Comparison of ENCODE assay signal across 2 cellular contexts in the genomic region with DNA sequence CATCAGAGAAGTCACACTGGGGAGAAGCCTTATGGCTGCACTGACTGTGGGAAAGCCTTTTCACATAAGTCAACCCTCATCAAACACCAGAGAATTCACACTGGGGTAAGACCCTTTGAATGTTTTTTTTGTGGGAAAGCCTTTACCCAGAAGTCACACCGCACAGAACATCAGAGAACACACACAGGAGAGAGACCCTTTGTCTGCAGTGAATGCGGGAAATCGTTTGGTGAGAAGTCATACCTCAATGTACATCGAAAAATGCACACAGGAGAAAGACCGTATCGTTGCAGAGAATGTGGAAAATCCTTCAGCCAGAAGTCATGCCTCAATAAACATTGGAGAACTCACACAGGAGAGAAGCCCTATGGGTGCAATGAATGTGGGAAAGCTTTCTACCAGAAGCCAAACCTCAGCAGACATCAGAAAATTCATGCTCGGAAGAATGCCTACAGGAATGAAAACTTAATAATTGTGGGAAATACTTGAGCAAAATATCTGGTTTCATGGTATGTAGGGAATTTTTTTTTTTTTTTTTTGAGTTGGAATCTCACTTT.
TF ChIP-seq lines count a peak whose summit lies in the region.

No MANE protein-coding gene starts in this region.

TF ChIP-seq in A549, 52 proteins besides CTCF, POLR2A, EP300 and RAD21 (continued from another document):
- TF ChIP-seq, protein P1, sequence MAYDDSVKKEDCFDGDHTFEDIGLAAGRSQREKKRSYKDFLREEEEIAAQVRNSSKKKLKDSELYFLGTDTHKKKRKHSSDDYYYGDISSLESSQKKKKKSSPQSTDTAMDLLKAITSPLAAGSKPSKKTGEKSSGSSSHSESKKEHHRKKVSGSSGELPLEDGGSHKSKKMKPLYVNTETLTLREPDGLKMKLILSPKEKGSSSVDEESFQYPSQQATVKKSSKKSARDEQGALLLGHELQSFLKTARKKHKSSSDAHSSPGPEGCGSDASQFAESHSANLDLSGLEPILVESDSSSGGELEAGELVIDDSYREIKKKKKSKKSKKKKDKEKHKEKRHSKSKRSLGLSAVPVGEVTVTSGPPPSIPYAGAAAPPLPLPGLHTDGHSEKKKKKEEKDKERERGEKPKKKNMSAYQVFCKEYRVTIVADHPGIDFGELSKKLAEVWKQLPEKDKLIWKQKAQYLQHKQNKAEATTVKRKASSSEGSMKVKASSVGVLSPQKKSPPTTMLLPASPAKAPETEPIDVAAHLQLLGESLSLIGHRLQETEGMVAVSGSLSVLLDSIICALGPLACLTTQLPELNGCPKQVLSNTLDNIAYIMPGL (CRISPR knock-in tag; IDR thresholded peaks at IDR 0.05; ENCODE audit: borderline replicate concordance), result no peak
- TF ChIP-seq, protein P2, sequence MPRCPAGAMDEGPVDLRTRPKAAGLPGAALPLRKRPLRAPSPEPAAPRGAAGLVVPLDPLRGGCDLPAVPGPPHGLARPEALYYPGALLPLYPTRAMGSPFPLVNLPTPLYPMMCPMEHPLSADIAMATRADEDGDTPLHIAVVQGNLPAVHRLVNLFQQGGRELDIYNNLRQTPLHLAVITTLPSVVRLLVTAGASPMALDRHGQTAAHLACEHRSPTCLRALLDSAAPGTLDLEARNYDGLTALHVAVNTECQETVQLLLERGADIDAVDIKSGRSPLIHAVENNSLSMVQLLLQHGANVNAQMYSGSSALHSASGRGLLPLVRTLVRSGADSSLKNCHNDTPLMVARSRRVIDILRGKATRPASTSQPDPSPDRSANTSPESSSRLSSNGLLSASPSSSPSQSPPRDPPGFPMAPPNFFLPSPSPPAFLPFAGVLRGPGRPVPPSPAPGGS (IDR thresholded peaks at IDR 0.05), result no peak
- TF ChIP-seq SMC3 (IDR thresholded peaks at IDR 0.05) (no peak), MYC (IDR thresholded peaks at IDR 0.05; ENCODE audit: borderline replicate concordance, low read length) (no peak), REST (IDR thresholded peaks at IDR 0.05) (no peak)
- TF ChIP-seq, protein P3, sequence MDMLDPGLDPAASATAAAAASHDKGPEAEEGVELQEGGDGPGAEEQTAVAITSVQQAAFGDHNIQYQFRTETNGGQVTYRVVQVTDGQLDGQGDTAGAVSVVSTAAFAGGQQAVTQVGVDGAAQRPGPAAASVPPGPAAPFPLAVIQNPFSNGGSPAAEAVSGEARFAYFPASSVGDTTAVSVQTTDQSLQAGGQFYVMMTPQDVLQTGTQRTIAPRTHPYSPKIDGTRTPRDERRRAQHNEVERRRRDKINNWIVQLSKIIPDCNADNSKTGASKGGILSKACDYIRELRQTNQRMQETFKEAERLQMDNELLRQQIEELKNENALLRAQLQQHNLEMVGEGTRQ (IDR thresholded peaks at IDR 0.05), result no peak

TF ChIP-seq in HCT116, 20 proteins besides CTCF, POLR2A, EP300 and RAD21 (continued from another document):
- TF ChIP-seq REST (IDR thresholded peaks at IDR 0.05; ENCODE audit: low read depth), result no peak
